ENCODE assay signal across 16 cellular contexts in the genomic region with DNA sequence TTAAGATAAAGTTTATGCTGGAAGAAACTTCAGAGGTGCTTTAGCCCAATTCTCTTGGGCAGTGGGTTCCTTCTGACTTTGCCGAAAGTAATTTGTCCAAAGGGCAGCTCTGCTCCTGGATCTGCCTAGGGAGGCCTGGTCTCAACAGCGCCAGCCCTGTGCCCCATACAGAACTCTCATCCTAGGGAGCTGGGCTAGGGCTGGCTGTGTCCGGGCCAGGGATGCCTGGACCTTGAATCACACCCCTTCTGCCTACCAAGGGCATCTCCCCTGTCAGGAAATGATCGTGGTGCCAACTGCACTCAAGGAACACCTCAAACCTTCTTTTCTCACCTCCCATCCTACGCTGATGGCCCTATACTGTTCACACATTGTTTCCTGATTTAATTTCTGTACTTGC. TPM values are rescaled to one million over a fixed set of nuclear protein-coding genes. Genes with fewer than 3 reads are reported as not detected.
DNase-seq lines count a peak whose midpoint lies in the region; ATAC-seq and TF ChIP-seq lines count a peak whose summit lies in the region.
"Had no signal": no experiment of that assay in that cellular context is flagged by ENCODE, and none has a peak within 500 bp of the region (broad histone marks: within the 10 kb centered on the region; RNA-seq: fewer than 3 reads in every experiment).

No MANE protein-coding gene starts in this region.

- intact Hi-C loops in lower lobe of right lung (cut with DNase I) (loop anchor here (10.0 kb wide), 1 partner anchor 916 kb away; no protein-coding TSS in a partner anchor), tibial artery (cut with DNase I; ENCODE audit: low total_unique reads) (loop anchor here (5.0 kb wide), 2 partner anchors 39 to 919 kb away; partner anchors contain the start of gene NFIB), adrenal gland (cut with DNase I) (loop anchor here in 1 of 2 donors (5.0 to 10.0 kb wide), 2 partner anchors 924 to 996 kb away; no protein-coding TSS in a partner anchor)

- H3K4me3 ChIP-seq in OCI-LY3 (ENCODE audit: low read length) (no peak overlapping the region), esophagus (ENCODE audit: low read depth in 1 of 2, low read length in 2 of 2) (no peak overlapping the region), lower lobe of right lung (no peak overlapping the region), tibial artery (peak overlapping the region; percentile 60 to 69), adrenal gland (no peak overlapping the region)
- H3K4me3 ChIP-seq: BLaER1 treated with 17β-estradiol and CSF1 and Interleukin-3, amounts not matched to agents 10 nM and 100 nM; body of pancreas; K562 had no signal

- H3K4me1 ChIP-seq in OCI-LY3 (ENCODE audit: low read length) (no peaks in the 10 kb centered on the region; the same call in none of the 2 replicates), esophagus (ENCODE audit: control insufficient read depth in 2 of 2, insufficient read depth in 2 of 2, low read length in 1 of 2) (no peaks in the 10 kb centered on the region), lower lobe of right lung (peaks cover 33% of the 10 kb centered on the region), tibial artery (peaks cover 0 to 60% (median 36%) of the 10 kb centered on the region in 4 donors), adrenal gland (replicated peaks in 1 of 2) (peaks cover 0 to 11% of the 10 kb centered on the region in 2 donors)

- DNase-seq in lower lobe of right lung (no peak), tibial artery (no peak), omental fat pad (ENCODE audit: low spot score) (no peak), NCI-H1694 treated with DMSO at 0.1 percent for 48 hours (lab: John Stamatoyannopoulos, UW) (no peak), adrenal gland (no peak)
- DNase-seq: body of pancreas, endodermal cell, hippocampal formation, NCI-H1417 treated with DMSO at 0.1 percent for 48 hours, NCI-H748 treated with DMSO at 0.1 percent for 48 hours, RPMI8226 had no signal

- H3K79me2 ChIP-seq in OCI-LY3 (ENCODE audit: low read length): no peaks in the 10 kb centered on the region

- H3K27me3 ChIP-seq in OCI-LY3 (ENCODE audit: low read depth, low read length) (no peaks in the 10 kb centered on the region), esophagus (ENCODE audit: control insufficient read depth in 1 of 2, insufficient read depth in 2 of 2, low read length in 2 of 2) (peaks cover 0 to 2% of the 10 kb centered on the region in 2 donors), lower lobe of right lung (ENCODE audit: low read depth) (peaks cover 51% of the 10 kb centered on the region), tibial artery (no peaks in the 10 kb centered on the region), adrenal gland (peaks cover 40% of the 10 kb centered on the region)

- H3K4me2 ChIP-seq in OCI-LY3 (ENCODE audit: low read length): no peak overlapping the region
- H3K4me2 ChIP-seq: BLaER1 treated with 17β-estradiol and CSF1 and Interleukin-3, amounts not matched to agents 10 nM and 100 nM had no signal

- TF ChIP-seq POLR2A in adrenal gland (IDR thresholded peaks at IDR 0.05): no peak

- H3K36me3 ChIP-seq in OCI-LY3 (replicated peaks; ENCODE audit: low read depth, low read length) (no peaks in the 10 kb centered on the region), esophagus (ENCODE audit: control insufficient read depth in 2 of 2, insufficient read depth in 2 of 2, low read length in 1 of 2) (no peaks in the 10 kb centered on the region), lower lobe of right lung (no peaks in the 10 kb centered on the region), tibial artery (no peaks in the 10 kb centered on the region), adrenal gland (replicated peaks in 1 of 2) (no peaks in the 10 kb centered on the region)
- H3K36me3 ChIP-seq: BLaER1 treated with 17β-estradiol and CSF1 and Interleukin-3, amounts not matched to agents 10 nM and 100 nM; neutrophil had no signal

- H3K9me3 ChIP-seq in OCI-LY3 (ENCODE audit: insufficient read depth, low read length): no peaks in the 10 kb centered on the region
- H3K9me3 ChIP-seq in esophagus (ENCODE audit: control insufficient read depth in 2 of 2, insufficient read depth in 1 of 2, low read depth in 1 of 2, low read length in 1 of 2): no peaks in the 10 kb centered on the region
- H3K9me3 ChIP-seq in lower lobe of right lung: no peaks in the 10 kb centered on the region
- no peaks in the 10 kb centered on the region for H3K9me3 ChIP-seq in tibial artery
- no peaks in the 10 kb centered on the region for H3K9me3 ChIP-seq in adrenal gland (replicated peaks in 1 of 3)
- H3K9me3 ChIP-seq: body of pancreas, neutrophil had no signal

- no peaks in the 10 kb centered on the region for H4K20me1 ChIP-seq in OCI-LY3 (ENCODE audit: insufficient read depth, low read length)

- H3K27ac ChIP-seq in OCI-LY3 (ENCODE audit: low read length) (no peak overlapping the region), esophagus (ENCODE audit: low read depth in 2 of 2, low read length in 1 of 2) (peak overlapping the region; percentile 26 to 62), lower lobe of right lung (peak overlapping the region; percentile 63), tibial artery (peak overlapping the region; percentile 92 to 94), adrenal gland (peak overlapping the region in 2 of 5 donors; percentile 67 to 72)
- H3K27ac ChIP-seq: BLaER1 treated with 17β-estradiol and CSF1 and Interleukin-3, amounts not matched to agents 10 nM and 100 nM; body of pancreas; neutrophil had no signal

- no peak overlapping the region for H3K9ac ChIP-seq in OCI-LY3 (ENCODE audit: low read length)
- H3K9ac ChIP-seq: BLaER1 treated with 17β-estradiol and CSF1 and Interleukin-3, amounts not matched to agents 10 nM and 100 nM had no signal

- ATAC-seq in lower lobe of right lung (no peak), omental fat pad (ENCODE audit: low FRiP score) (no peak)
- ATAC-seq: body of pancreas, K562 had no signal

- WGBS in esophagus, 2 donors: 78 to 85% methylated on average over 5 of the region's 5 CpGs
- WGBS in adrenal gland, 4 donors: 73 to 79% (median 76%) methylated on average over 5 of the region's 5 CpGs

- no peak for TF ChIP-seq CTCF in OCI-LY3 (IDR thresholded peaks at IDR 0.05; ENCODE audit: low read depth, low read length)
- TF ChIP-seq CTCF in lower lobe of right lung (IDR thresholded peaks at IDR 0.05): no peak
- no peak for TF ChIP-seq CTCF in tibial artery (IDR thresholded peaks at IDR 0.05)
- no peak for TF ChIP-seq CTCF in omental fat pad (IDR thresholded peaks at IDR 0.05)
- TF ChIP-seq CTCF in adrenal gland (IDR thresholded peaks at IDR 0.05): no peak

- H2AFZ ChIP-seq in OCI-LY3 (ENCODE audit: low read depth, low read length): 0 out of 2 replicates have a peak overlapping the region, but pooled peaks have one; percentile 25

RNA-seq across cellular contexts. Expression of gene NFIB, which starts 37.3 kb away (rescaled TPM):
- polyA plus RNA-seq in esophagus (1 to 10 TPM; 4.0 to 6.6 TPM), adrenal gland (10 to 100 TPM; 10.9 to 15.0 (median 13.7) TPM)
- total RNA-seq in lower lobe of right lung (97.7 TPM), omental fat pad (100 to 1,000 TPM in 3 of 4 donors, 10 to 100 TPM in 1; 55.1 to 265 (median 106) TPM), adrenal gland (10 to 100 TPM; 28.9 to 84.1 (median 57.7) TPM)

Comparison
In these comparisons a context has a peak if more than half of its experiments do, and no peak if none do; other contexts are left out.
1. H3K4me3 ChIP-seq: peak in tibial artery (2 of 2); none in OCI-LY3 (single experiment), esophagus (0 of 2), lower lobe of right lung (single experiment) and adrenal gland (0 of 4).